ENCODE assay signal across 1 cellular context in the genomic region with DNA sequence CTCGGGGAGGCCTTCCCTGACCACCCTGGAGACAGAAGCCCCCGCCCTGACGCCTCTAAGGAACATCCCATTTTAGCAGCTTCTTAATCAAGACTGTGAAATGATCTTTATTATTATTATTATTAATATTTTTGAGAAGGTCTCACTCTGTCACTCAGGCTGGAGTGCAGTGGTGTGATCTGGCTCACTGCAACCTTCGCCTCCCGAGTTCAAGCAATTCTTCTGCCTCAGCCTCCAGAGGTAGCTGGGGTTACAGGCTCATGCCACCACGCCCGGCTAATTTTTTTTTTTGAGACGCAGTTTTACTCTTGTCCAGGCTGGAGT.
TF ChIP-seq lines count a peak whose summit lies in the region.

No MANE protein-coding gene starts in this region.

TF ChIP-seq in HepG2, 621 proteins besides CTCF, POLR2A, EP300 and RAD21:
- TF ChIP-seq ZNF629 (CRISPR knock-in tag; conservative IDR thresholded peaks at IDR 0.05) (no peak), ZBTB1 (CRISPR knock-in tag; IDR thresholded peaks at IDR 0.05; ENCODE audit: borderline replicate concordance) (no peak), ZNF572 (CRISPR knock-in tag; IDR thresholded peaks at IDR 0.05) (no peak), ZMYM3 (CRISPR knock-in tag; IDR thresholded peaks at IDR 0.05) (no peak), ZNF816 (CRISPR knock-in tag; IDR thresholded peaks at IDR 0.05; ENCODE audit: borderline replicate concordance) (peak; percentile 69; the same call in 1 of the 2 replicates), ZFP82 (CRISPR knock-in tag; IDR thresholded peaks at IDR 0.05; ENCODE audit: borderline replicate concordance) (peak; percentile 63; the same call in 1 of the 2 replicates), ZNF670 (CRISPR knock-in tag; IDR thresholded peaks at IDR 0.05; ENCODE audit: borderline replicate concordance) (peak; percentile 62; the same call in 1 of the 2 replicates), E2F5 (CRISPR knock-in tag; conservative IDR thresholded peaks at IDR 0.05) (no peak)
